8 cellular contexts compared by ENCODE assay signal in genomic region chr1:160205974-160206369, GRCh38. TPM values are rescaled to one million over a fixed set of nuclear protein-coding genes. Genes with fewer than 3 reads are reported as not detected.
DNase-seq lines count a peak whose midpoint lies in the region; ATAC-seq and TF ChIP-seq lines count a peak whose summit lies in the region.

No MANE protein-coding gene starts in this region.

- peak overlapping the region; percentile 90 for H3K9ac ChIP-seq in Loucy (ENCODE audit: low read depth, low read length, poor library complexity, severe bottlenecking)

- no peaks in the 10 kb centered on the region for H3K36me3 Mint-ChIP-seq in natural killer cell treated with Interleukin-12 subunit alpha and Interleukin-12 subunit beta and Interleukin-15 and Interleukin-18, amount 100 ng/mL, for 72 hours

- H3K36me3 ChIP-seq in Loucy (ENCODE audit: insufficient read depth, low read length), result no peaks in the 10 kb centered on the region
- H3K36me3 ChIP-seq in esophagus muscularis mucosa, result peaks cover 0 to 22% (median 20%) of the 10 kb centered on the region in 4 donors

- TF ChIP-seq POLR2A in esophagus muscularis mucosa (IDR thresholded peaks at IDR 0.05; ENCODE audit: low read depth), result no peak

- peaks cover 14% of the 10 kb centered on the region for H3K79me2 ChIP-seq in Loucy (ENCODE audit: insufficient read depth, low read length)

- WGBS in esophagus muscularis mucosa, result 3% methylated on average over 10 of the region's 10 CpGs

- peak overlapping the region; percentile 86 for H3K4me2 ChIP-seq in Loucy (ENCODE audit: low read depth, low read length, poor library complexity, severe bottlenecking)

- TF ChIP-seq CTCF in Loucy (conservative IDR thresholded peaks at IDR 0.05; ENCODE audit: low read length), result no peak
- no peak for TF ChIP-seq CTCF in esophagus muscularis mucosa (IDR thresholded peaks at IDR 0.05)

- H3K4me3 ChIP-seq in Loucy (ENCODE audit: low read length, poor library complexity, severe bottlenecking) (peak overlapping the region; percentile 97), esophagus muscularis mucosa (peak overlapping the region; percentile 66 to 98 (median 84))

- intact Hi-C loops in esophagus muscularis mucosa (cut with DNase I), result loop anchor here (5.0 kb wide), 1 partner anchor 41 kb away; no protein-coding TSS in a partner anchor

- peak overlapping the region; percentile 88 for H3K4me3 Mint-ChIP-seq in natural killer cell treated with Interleukin-12 subunit alpha and Interleukin-12 subunit beta and Interleukin-15 and Interleukin-18, amount 100 ng/mL, for 72 hours

- no peaks in the 10 kb centered on the region for H3K9me3 Mint-ChIP-seq in natural killer cell treated with Interleukin-12 subunit alpha and Interleukin-12 subunit beta and Interleukin-15 and Interleukin-18, amount 100 ng/mL, for 72 hours

- peaks cover 37 to 40% of the 10 kb centered on the region in 2 donors for H3K4me1 Mint-ChIP-seq in natural killer cell treated with Interleukin-12 subunit alpha and Interleukin-12 subunit beta and Interleukin-15 and Interleukin-18, amount 100 ng/mL, for 72 hours (ENCODE audit: low read depth in 2 of 2)

- DNase-seq in DMS53 (lab: John Stamatoyannopoulos, UW) (peak; percentile 63), DMS53 treated with DMSO at 0.1 percent for 48 hours (lab: John Stamatoyannopoulos, UW; ENCODE audit: unreplicated experiment) (no peak), activated T-cell treated with anti-CD3 and anti-CD28 coated beads for 1 hour (ENCODE audit: low read depth) (peak; percentile 26), esophagus muscularis mucosa (ENCODE audit: extremely low spot score) (no peak), substantia nigra (lab: John Stamatoyannopoulos, UW) (peak in 11 of 49 donors; percentile 22 to 73 (median 42)), KG1 (lab: John Stamatoyannopoulos, UW) (no peak)
- no peak for DNase-seq in natural killer cell treated with Interleukin-12 subunit alpha and Interleukin-12 subunit beta and Interleukin-15 and Interleukin-18, amount 100 ng/mL, for 72 hours (ENCODE audit: low spot score)

- H4K20me1 ChIP-seq in Loucy (ENCODE audit: insufficient read depth, low read length, poor library complexity, severe bottlenecking), result peaks cover 5% of the 10 kb centered on the region

- no peaks in the 10 kb centered on the region for H3F3A ChIP-seq in Loucy (ENCODE audit: low read depth)

- H3K27ac ChIP-seq in esophagus muscularis mucosa (replicated peaks in 1 of 4) (peak overlapping the region; percentile 89 to 96 (median 91)), substantia nigra (ENCODE audit: low read depth, low read length, poor library complexity, severe bottlenecking) (peak overlapping the region; percentile 90)

- no peak overlapping the region for H2AFZ ChIP-seq in Loucy (ENCODE audit: low read length)

- peak overlapping the region; percentile 59 to 84 for H3K27ac Mint-ChIP-seq in natural killer cell treated with Interleukin-12 subunit alpha and Interleukin-12 subunit beta and Interleukin-15 and Interleukin-18, amount 100 ng/mL, for 72 hours

- ATAC-seq in natural killer cell treated with Interleukin-12 subunit alpha and Interleukin-12 subunit beta and Interleukin-15 and Interleukin-18, amount 100 ng/mL, for 72 hours, result peak; percentile 58 to 77

- H3K27me3 ChIP-seq in Loucy (ENCODE audit: insufficient read depth, low read length, poor library complexity, severe bottlenecking) (no peaks in the 10 kb centered on the region), esophagus muscularis mucosa (no peaks in the 10 kb centered on the region)

- H3K4me1 ChIP-seq in Loucy (ENCODE audit: insufficient read depth, low read length, poor library complexity, severe bottlenecking), result peaks cover 32% of the 10 kb centered on the region
- H3K4me1 ChIP-seq in esophagus muscularis mucosa, result peaks cover 54 to 60% (median 58%) of the 10 kb centered on the region in 4 donors

- H3K9me3 ChIP-seq in Loucy (ENCODE audit: insufficient read depth, low read depth, low read length) (no peaks in the 10 kb centered on the region), esophagus muscularis mucosa (no peaks in the 10 kb centered on the region)

- no peak for TF ChIP-seq EP300 in esophagus muscularis mucosa (IDR thresholded peaks at IDR 0.05)

- H3K27me3 Mint-ChIP-seq in natural killer cell treated with Interleukin-12 subunit alpha and Interleukin-12 subunit beta and Interleukin-15 and Interleukin-18, amount 100 ng/mL, for 72 hours, result no peaks in the 10 kb centered on the region

- H3K9me2 ChIP-seq in Loucy (replicated peaks; ENCODE audit: low read depth, low read length), result no peaks in the 10 kb centered on the region

RNA-seq across cellular contexts. Expression of gene PEA15, which starts 0.8 kb away (rescaled TPM):
- total RNA-seq in esophagus muscularis mucosa, result 100 to 1,000 TPM; 161 to 286 (median 239) TPM
- total RNA-seq in natural killer cell treated with Interleukin-12 subunit alpha and Interleukin-12 subunit beta and Interleukin-15 and Interleukin-18, amount 100 ng/mL, for 72 hours, result 10 to 100 TPM; 55.7 to 63.3 TPM

RNA-seq across cellular contexts. Expression of gene CASQ1, which starts 15.6 kb away (rescaled TPM):
- total RNA-seq in esophagus muscularis mucosa, result 1 to 10 TPM; 2.9 to 4.9 (median 4.6) TPM
- not detected for total RNA-seq in natural killer cell treated with Interleukin-12 subunit alpha and Interleukin-12 subunit beta and Interleukin-15 and Interleukin-18, amount 100 ng/mL, for 72 hours

RNA-seq across cellular contexts. Expression of gene ATP1A4, which starts 54.6 kb away (rescaled TPM):
- total RNA-seq in esophagus muscularis mucosa, result 1 to 10 TPM in 1 of 4 donors, under 1 TPM in 2, not detected in 1; 0.17 to 2.1 (median 0.98) TPM
- not detected for total RNA-seq in natural killer cell treated with Interleukin-12 subunit alpha and Interleukin-12 subunit beta and Interleukin-15 and Interleukin-18, amount 100 ng/mL, for 72 hours

RNA-seq across cellular contexts. Expression of gene DCAF8, which starts 56.4 kb away (rescaled TPM):
- total RNA-seq in esophagus muscularis mucosa, result 100 to 1,000 TPM; 111 to 191 (median 172) TPM
- 100 to 1,000 TPM in 1 of 2 donors, 10 to 100 TPM in 1; 86.3 to 115 TPM for total RNA-seq in natural killer cell treated with Interleukin-12 subunit alpha and Interleukin-12 subunit beta and Interleukin-15 and Interleukin-18, amount 100 ng/mL, for 72 hours

Comparison
In these comparisons a context has a peak if more than half of its experiments do, and no peak if none do; other contexts are left out.
1. DNase-seq: peak in DMS53 (single experiment) and activated T-cell treated with anti-CD3 and anti-CD28 coated beads for 1 hour (single experiment); none in DMS53 treated with DMSO at 0.1 percent for 48 hours (single experiment), esophagus muscularis mucosa (single experiment), natural killer cell treated with Interleukin-12 subunit alpha and Interleukin-12 subunit beta and Interleukin-15 and Interleukin-18, amount 100 ng/mL, for 72 hours (single experiment) and KG1 (single experiment).